Comparison of ENCODE assay signal across 9 cellular contexts in genomic region chrX:17859609-17860178, GRCh38. TPM values are rescaled to one million over a fixed set of nuclear protein-coding genes. Genes with fewer than 3 reads are reported as not detected.
DNase-seq lines count a peak whose midpoint lies in the region; ATAC-seq, FAIRE-seq and TF ChIP-seq lines count a peak whose summit lies in the region.
"Had no signal": no experiment of that assay in that cellular context is flagged by ENCODE, and none has a peak within 500 bp of the region (broad histone marks: within the 10 kb centered on the region; RNA-seq: fewer than 3 reads in every experiment).

No MANE protein-coding gene starts in this region.

- intact Hi-C loops in Calu3 (cut with micrococcal nuclease; ENCODE audit: unreplicated experiment) (no loop called here), esophagus muscularis mucosa (cut with DNase I) (no loop called here), ovary (cut with DNase I) (no loop called here)

- TF ChIP-seq CTCF in Calu3 (IDR thresholded peaks at IDR 0.05; ENCODE audit: unreplicated experiment) = no peak
- no peak for TF ChIP-seq CTCF in esophagus muscularis mucosa (IDR thresholded peaks at IDR 0.05)
- no peak for TF ChIP-seq CTCF in ovary (IDR thresholded peaks at IDR 0.05)

- H3K27me3 ChIP-seq in esophagus muscularis mucosa (no peaks in the 10 kb centered on the region), ovary (no peaks in the 10 kb centered on the region)

- no peak for FAIRE-seq in GM12892 (lab: Jason Lieb, UNC)

- H3K9me3 ChIP-seq in esophagus muscularis mucosa (no peaks in the 10 kb centered on the region), ovary (no peaks in the 10 kb centered on the region)

- H3K4me3 ChIP-seq in esophagus muscularis mucosa (peak overlapping the region; percentile 67 to 76 (median 68)), ovary (peak overlapping the region; percentile 73)

- H3K9me3 Mint-ChIP-seq in Calu3 (ENCODE audit: low read depth, unreplicated experiment) = no peaks in the 10 kb centered on the region

- 29% methylated on average over 23 of the region's 23 CpGs for WGBS in esophagus muscularis mucosa
- WGBS in ovary, 3 donors = 26 to 30% (median 29%) methylated on average over 23 of the region's 23 CpGs

- DNase-seq in Calu3 (peak; percentile 12), NCI-H774 (lab: John Stamatoyannopoulos, UW) (peak; percentile 15), esophagus muscularis mucosa (ENCODE audit: extremely low spot score) (no peak), ovary (peak in 4 of 5 donors; percentile 23 to 47 (median 32)), GM12892 (ENCODE audit: insufficient read length) (no peak), cerebellar nuclear complex (lab: John Stamatoyannopoulos, UW) (no peak)

- no TSS peak for BruUV-seq in Calu3 (replicated peaks; lab: Mats Ljungman, UMichigan)

- no peak for ATAC-seq in HG03196 (IDR thresholded peaks at IDR 0.05; ENCODE audit: unreplicated experiment)
- ATAC-seq in GM19035 (IDR thresholded peaks at IDR 0.05; ENCODE audit: unreplicated experiment) = no peak

- H3K36me3 ChIP-seq in esophagus muscularis mucosa = no peaks in the 10 kb centered on the region
- H3K36me3 ChIP-seq in ovary = no peaks in the 10 kb centered on the region

- peaks cover 96% of the 10 kb centered on the region for H3K27me3 Mint-ChIP-seq in Calu3 (ENCODE audit: unreplicated experiment)

- peaks cover 2 to 21% (median 16%) of the 10 kb centered on the region in 4 donors for H3K4me1 ChIP-seq in esophagus muscularis mucosa
- H3K4me1 ChIP-seq in ovary (ENCODE audit: insufficient read depth) = no peaks in the 10 kb centered on the region

- TF ChIP-seq EP300 in esophagus muscularis mucosa (IDR thresholded peaks at IDR 0.05) (no peak), ovary (IDR thresholded peaks at IDR 0.05) (no peak)

- no peak overlapping the region for H3K27ac Mint-ChIP-seq in Calu3 (ENCODE audit: unreplicated experiment)

- peaks cover 4% of the 10 kb centered on the region for H3K36me3 Mint-ChIP-seq in Calu3 (ENCODE audit: insufficient read depth, unreplicated experiment)

- peak overlapping the region; percentile 55 for H3K4me3 Mint-ChIP-seq in Calu3 (ENCODE audit: low read depth, unreplicated experiment)

- H3K27ac ChIP-seq in esophagus muscularis mucosa (replicated peaks in 1 of 4) = peak overlapping the region; percentile 75 to 79 (median 77)
- peak overlapping the region; percentile 56 to 64 for H3K27ac ChIP-seq in ovary

- no peak for TF ChIP-seq POLR2A in esophagus muscularis mucosa (IDR thresholded peaks at IDR 0.05; ENCODE audit: low read depth)
- TF ChIP-seq POLR2A in ovary (IDR thresholded peaks at IDR 0.05) = no peak
- no peak for TF ChIP-seq POLR2A in GM12892 (IDR thresholded peaks at IDR 0.05; ENCODE audit: low read depth, low read length)

- H3K4me1 Mint-ChIP-seq in Calu3 (ENCODE audit: low read depth, unreplicated experiment) = peaks cover 7% of the 10 kb centered on the region

- CTCF ChIA-PET in Calu3 (lab: Charles Lee) = no interaction called here

RNA-seq across cellular contexts. Expression of gene RAI2, which starts 1.4 kb away (rescaled TPM):
- total RNA-seq in Calu3 (2022) (0.33 and 0.98 TPM in 2 replicates), esophagus muscularis mucosa (10 to 100 TPM; 24.4 to 35.3 (median 29.5) TPM), ovary (10 to 100 TPM; 26.5 to 72.9 (median 35.0) TPM)
- 10 to 100 TPM; 43.6 to 52.8 TPM for polyA plus RNA-seq in ovary
- polyA plus RNA-seq in GM12892 (2012; ENCODE audit: missing spikeins) = not detected
- total RNA-seq: M059J had no signal

Comparison
In these comparisons a context has a peak if more than half of its experiments do, and no peak if none do; other contexts are left out.
1. DNase-seq: peak in Calu3 (single experiment), NCI-H774 (single experiment) and ovary (4 of 5); none in esophagus muscularis mucosa (single experiment), GM12892 (single experiment) and cerebellar nuclear complex (0 of 2).
2. RNA of gene RAI2, which starts 1.4 kb away (total RNA-seq): 26.5 to 72.9 TPM in ovary and 24.4 to 35.3 TPM in esophagus muscularis mucosa; 0.33 to 0.98 TPM in Calu3; every median in the first group is over 10 times any median in the second.